Comparison of ENCODE assay signal across 8 cellular contexts in genomic region chr16:56425439-56425832, GRCh38. TPM values are rescaled to one million over a fixed set of nuclear protein-coding genes. Genes with fewer than 3 reads are reported as not detected.
DNase-seq lines count a peak whose midpoint lies in the region; ATAC-seq and TF ChIP-seq lines count a peak whose summit lies in the region.

Gene AMFR, minus strand, starts transcription at chr16:56425545. Its CDS starts 218 bp downstream, at chr16:56425327.

- peak within 1 kb of the TSS; percentile 96 for H3K4me2 ChIP-seq in IMR-90 (ENCODE audit: low read depth, low read length)

- ATAC-seq in GM21528 (IDR thresholded peaks at IDR 0.05; ENCODE audit: low FRiP score, unreplicated experiment) (peak; percentile 69), IMR-90 (ENCODE audit: low read depth) (peak; percentile 96), right cardiac atrium (peak; percentile 96)

- peak; percentile 22; the same call in 1 of the 2 replicates for TF ChIP-seq RAD21 in IMR-90 (IDR thresholded peaks at IDR 0.05; ENCODE audit: low read length)

- intact Hi-C loops in IMR-90 (cut with micrococcal nuclease): loop anchor here (2.0 kb wide), 1 partner anchor 69 kb away; no protein-coding TSS in a partner anchor
- intact Hi-C loops in right cardiac atrium (cut with DNase I): no loop called here
- intact Hi-C loops in vagina (cut with DNase I): no loop called here

- peaks cover 34% of the 10 kb centered on the region for H4K20me1 ChIP-seq in IMR-90 (ENCODE audit: insufficient read depth, low read length)

- peak within 1 kb of the TSS; percentile 59 for H2BK5ac ChIP-seq in IMR-90 (ENCODE audit: low read depth, low read length, poor library complexity, severe bottlenecking)

- dilution Hi-C loops in IMR-90 (cut with HindIII; ENCODE audit: low sequenced_read_pairs, unreplicated experiment): no loop called here

- peak; percentile 51 for TF ChIP-seq CTCF in IMR-90 (conservative IDR thresholded peaks at IDR 0.05; ENCODE audit: low read depth, low read length)
- TF ChIP-seq CTCF in vagina (IDR thresholded peaks at IDR 0.05): peak in 1 of 3 experiments; percentile 23

- peak within 1 kb of the TSS; percentile 41 to 46; a peak in 3 of 4 replicates for H4K8ac ChIP-seq in IMR-90 (ENCODE audit: low read depth in 2 of 2, low read length in 2 of 2)

- H3K18ac ChIP-seq in IMR-90 (ENCODE audit: low read depth, low read length): peak within 1 kb of the TSS; percentile 14; the same call in 1 of the 2 replicates

- in situ Hi-C loops in IMR-90 (cut with MboI; ENCODE audit: low sequenced_read_pairs): no loop called here

- H2AK5ac ChIP-seq in IMR-90 (ENCODE audit: low read depth, low read length): no peak within 1 kb of the TSS

- H3K27me3 ChIP-seq in IMR-90 (ENCODE audit: control insufficient read depth, insufficient read depth, low read length) (no peaks in the 10 kb centered on the region), right cardiac atrium (ENCODE audit: control insufficient read depth, insufficient read depth) (no peaks in the 10 kb centered on the region), vagina (no peaks in the 10 kb centered on the region)

- TF ChIP-seq POLR2A in IMR-90 (IDR thresholded peaks at IDR 0.05; ENCODE audit: low read depth, low read length) (no peak; the same call in 1 of the 2 replicates), vagina (IDR thresholded peaks at IDR 0.05) (peak in 1 of 2 donors; percentile 15)

- 0 out of 2 replicates have a peak within 1 kb of the TSS, but pooled peaks have one; percentile 1 for H3K56ac ChIP-seq in IMR-90 (ENCODE audit: extremely low read depth, insufficient read depth, low read length)

- peaks cover 2 to 43% of the 10 kb centered on the region in 2 experiments; a peak in 2 of 4 replicates for H3K79me1 ChIP-seq in IMR-90 (ENCODE audit: low read depth in 1 of 2, low read length in 2 of 2)

- H2AFZ ChIP-seq in IMR-90 (replicated peaks; ENCODE audit: low read length, poor library complexity): peak within 1 kb of the TSS; percentile 89

- peak within 1 kb of the TSS; percentile 47 for H3K23ac ChIP-seq in IMR-90 (ENCODE audit: low read depth, low read length)

- H3K9me3 ChIP-seq in ES-I3 (ENCODE audit: control insufficient read depth, insufficient read depth, low read length) (no peaks in the 10 kb centered on the region), IMR-90 (ENCODE audit: control insufficient read depth, insufficient read depth, low read length) (no peaks in the 10 kb centered on the region), right cardiac atrium (ENCODE audit: control insufficient read depth, low read length) (no peaks in the 10 kb centered on the region), vagina (no peaks in the 10 kb centered on the region)

- H3K4me3 ChIP-seq in IMR-90 (ENCODE audit: insufficient read depth, low read depth, low read length) (peak within 1 kb of the TSS; percentile 93), right cardiac atrium (ENCODE audit: low read length) (peak within 1 kb of the TSS; percentile 95), vagina (peak within 1 kb of the TSS; percentile 74 to 84)

- peak within 1 kb of the TSS; percentile 34 for H3K4ac ChIP-seq in IMR-90 (ENCODE audit: low read depth, low read length)

- CTCF ChIA-PET in IMR-90 (lab: Yijun Ruan, JAX): no interaction called here

- H3K27ac ChIP-seq in IMR-90 (ENCODE audit: insufficient read depth, low read length): peak within 1 kb of the TSS; percentile 84
- H3K27ac ChIP-seq in right cardiac atrium (ENCODE audit: low read length): peak within 1 kb of the TSS; percentile 87
- H3K27ac ChIP-seq in vagina: peak within 1 kb of the TSS; percentile 93

- H2BK20ac ChIP-seq in IMR-90 (ENCODE audit: low read depth, low read length): no peak within 1 kb of the TSS

- 0 out of 2 replicates have a peak within 1 kb of the TSS, but pooled peaks have one; percentile 12 for H4K5ac ChIP-seq in IMR-90 (ENCODE audit: low read depth, low read length)

- WGBS in IMR-90 (ENCODE audit: extremely low coverage in 2 of 2, insufficient read length in 1 of 2), 2 experiments: 0% methylated on average over 15 of the region's 57 CpGs; no CpG with 5 or more reads in 1 of the 2 experiments
- under 1% methylated on average over 57 of the region's 57 CpGs for WGBS in right cardiac atrium

- DNase-seq in IMR-90: peak; percentile 80
- DNase-seq in T-helper 1 cell: peak; percentile 50 to 80 (median 56)
- DNase-seq in anterior cingulate cortex (lab: John Stamatoyannopoulos, UW): peak in 38 of 58 donors; percentile 11 to 75 (median 44)
- DNase-seq in right cardiac atrium: peak; percentile 73 to 91 (median 89)
- peak; percentile 41 for DNase-seq in pulmonary artery endothelial cell (ENCODE audit: low read depth, low spot score)
- DNase-seq in vagina (ENCODE audit: extremely low spot score in 2 of 2): no peak

- no peak within 1 kb of the TSS for H2BK15ac ChIP-seq in IMR-90 (ENCODE audit: low read depth, low read length)

- H2BK120ac ChIP-seq in IMR-90 (ENCODE audit: low read depth, low read length): no peak within 1 kb of the TSS

- H3K4me1 ChIP-seq in ES-I3 (ENCODE audit: insufficient read depth, low read length) (peaks cover 24% of the 10 kb centered on the region), IMR-90 (ENCODE audit: control insufficient read depth, insufficient read depth, low read length) (peaks cover 11% of the 10 kb centered on the region), right cardiac atrium (ENCODE audit: control insufficient read depth, insufficient read depth, low read length) (peaks cover 3% of the 10 kb centered on the region), vagina (peaks cover 38% of the 10 kb centered on the region)

- H2AK9ac ChIP-seq in IMR-90 (replicated peaks; ENCODE audit: low read depth, low read length, poor library complexity): peak within 1 kb of the TSS; percentile 92

- POLR2A ChIA-PET in IMR-90 (lab: Charles Lee; ENCODE audit: unreplicated experiment): no interaction called here

- peak within 1 kb of the TSS; percentile 90 for H3K9ac ChIP-seq in ES-I3 (ENCODE audit: low read depth, low read length)
- H3K9ac ChIP-seq in IMR-90 (ENCODE audit: low read depth, low read length): peak within 1 kb of the TSS; percentile 94

- H3K36me3 ChIP-seq in ES-I3 (ENCODE audit: insufficient read depth, low read length): no peaks in the 10 kb centered on the region
- H3K36me3 ChIP-seq in IMR-90 (ENCODE audit: control insufficient read depth, insufficient read depth, low read length): peaks cover 4% of the 10 kb centered on the region; the same call in 1 of the 2 replicates
- no peaks in the 10 kb centered on the region for H3K36me3 ChIP-seq in vagina

- peak within 1 kb of the TSS; percentile 16 for H4K91ac ChIP-seq in IMR-90 (ENCODE audit: insufficient read depth, low read depth, low read length)

- no TSS peak for BruUV-seq in IMR-90 (replicated peaks; lab: Mats Ljungman, UMichigan)

- H3K9me1 ChIP-seq in IMR-90 (ENCODE audit: insufficient read depth, low read length): peaks cover 10% of the 10 kb centered on the region

- peak within 1 kb of the TSS; percentile 8 for H3K14ac ChIP-seq in IMR-90 (replicated peaks; ENCODE audit: low read depth, low read length)

TF ChIP-seq in IMR-90, 13 proteins besides CTCF, POLR2A, EP300 and RAD21:
- TF ChIP-seq CHD1 (IDR thresholded peaks at IDR 0.05; ENCODE audit: low read depth, low read length) (no peak), RFX5 (IDR thresholded peaks at IDR 0.05; ENCODE audit: low read depth, low read length) (no peak), MAZ (IDR thresholded peaks at IDR 0.05; ENCODE audit: borderline replicate concordance, low read depth, low read length) (peak; percentile 83; the same call in 1 of the 2 replicates), NFE2L2 (IDR thresholded peaks at IDR 0.05; ENCODE audit: low read depth, low read length) (no peak), SMC3 (IDR thresholded peaks at IDR 0.05; ENCODE audit: low read depth, low read length) (peak; percentile 18; the same call in 1 of the 2 replicates), MXI1 (IDR thresholded peaks at IDR 0.05; ENCODE audit: borderline replicate concordance, low read depth, low read length) (0 out of 2 replicates have a peak, but pooled peaks have one; percentile 39), USF2 (IDR thresholded peaks at IDR 0.05; ENCODE audit: low read depth, low read length) (no peak), CEBPB (IDR thresholded peaks at IDR 0.05; ENCODE audit: low read depth, low read length) (no peak), MAFK (IDR thresholded peaks at IDR 0.05; ENCODE audit: low read depth, low read length) (no peak), FOS (IDR thresholded peaks at IDR 0.05; ENCODE audit: low read depth, low read length) (no peak), RCOR1 (IDR thresholded peaks at IDR 0.05; ENCODE audit: insufficient replicate concordance, low read length) (peak; percentile 20), ELK1 (IDR thresholded peaks at IDR 0.05; ENCODE audit: borderline replicate concordance, low read depth, low read length) (no peak), BHLHE40 (IDR thresholded peaks at IDR 0.05; ENCODE audit: low read depth, low read length) (no peak)

RNA-seq across cellular contexts. Expression of gene AMFR, which starts in this region (rescaled TPM):
- total RNA-seq in IMR-90 (2012; rRNA removed) (215 and 216 TPM in 2 replicates), right cardiac atrium (100 to 1,000 TPM in 1 of 4 donors, 10 to 100 TPM in 3; 88.7 to 103 (median 93.5) TPM), pulmonary artery endothelial cell (241 and 263 TPM in 2 replicates), vagina (132 TPM)
- polyA plus RNA-seq in IMR-90 (2012; rRNA removed) (60.7 and 74.3 TPM in 2 replicates), right cardiac atrium (52.3 TPM)
- polyA plus RNA-seq in IMR-90 (2012; cell fraction: cytosol; rRNA removed): 79.2 and 162 TPM in 2 replicates
- polyA plus RNA-seq in IMR-90 (2012; cell fraction: nucleus; rRNA removed; ENCODE audit: low replicate concordance): 61.8 and 76.4 TPM in 2 replicates

Comparison
In these comparisons a context has a peak if more than half of its experiments do, and no peak if none do; other contexts are left out.
1. DNase-seq: peak in IMR-90 (single experiment), T-helper 1 cell (5 of 5), anterior cingulate cortex (38 of 58), right cardiac atrium (3 of 3) and pulmonary artery endothelial cell (single experiment); none in vagina (0 of 2).
2. Peak in every context shown above with its lines, with median percentiles within 50 percentile points of each other: ATAC-seq, H3K27ac ChIP-seq and H3K4me3 ChIP-seq.